Comparison of ENCODE assay signal across 8 cellular contexts in the genomic region with DNA sequence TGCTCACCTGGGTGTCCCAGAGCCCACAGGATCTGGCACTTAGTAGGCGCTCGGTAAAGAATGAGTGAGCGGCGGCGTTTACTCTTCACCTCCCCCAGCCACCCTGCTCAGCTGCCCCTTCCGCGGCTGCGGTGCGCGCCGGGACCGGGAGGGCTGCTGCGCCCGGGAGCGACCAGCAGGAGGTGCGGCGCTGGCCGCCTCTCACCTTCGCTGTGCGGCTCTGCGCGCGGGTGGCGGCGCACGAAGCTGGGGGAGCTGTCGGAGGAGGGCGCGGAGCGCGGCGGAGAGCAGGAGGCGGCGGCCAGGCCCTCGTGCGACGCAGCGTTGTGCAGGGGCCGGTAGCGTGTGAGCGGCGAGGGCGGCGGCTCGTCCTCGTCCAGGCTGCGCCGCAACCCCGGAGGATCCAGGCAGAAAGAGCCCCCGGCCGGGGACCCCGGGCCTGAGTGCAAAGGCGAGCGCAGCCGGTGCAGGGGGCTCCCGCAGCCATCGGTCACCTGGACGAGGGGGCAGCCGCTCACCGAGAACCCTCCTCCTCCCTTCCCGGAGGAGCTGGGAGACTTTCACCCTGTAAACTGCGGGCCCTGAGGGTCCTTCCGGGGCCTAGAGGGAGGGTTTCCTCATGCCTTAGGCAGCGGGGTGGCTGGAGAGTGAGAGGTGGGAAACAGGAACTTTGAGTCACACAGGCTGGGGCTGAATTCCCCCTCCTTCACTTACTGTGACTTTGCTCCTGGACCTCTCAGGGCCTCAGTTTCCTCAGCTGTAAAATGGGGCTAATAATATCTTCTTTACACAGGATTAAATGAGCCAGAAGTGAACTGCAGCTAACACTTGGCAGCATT. TPM values are rescaled to one million over a fixed set of nuclear protein-coding genes. Genes with fewer than 3 reads are reported as not detected.
DNase-seq lines count a peak whose midpoint lies in the region; ATAC-seq and TF ChIP-seq lines count a peak whose summit lies in the region.

No MANE protein-coding gene starts in this region.

- DNase-seq in GM12865 (ENCODE audit: low read depth) (peak; percentile 66), NCI-H460 (ENCODE audit: extremely low read depth, low read depth) (peak; percentile 30), activated T-helper 1 cell treated with Interleukin-2 at 50 U/mL for 16 hours (ENCODE audit: low read depth) (peak; percentile 52), fibroblast of pulmonary artery (ENCODE audit: low read depth) (peak; percentile 64), T1000 (lab: John Stamatoyannopoulos, UW) (no peak), NCI-H2171 (lab: John Stamatoyannopoulos, UW) (no peak)

- no peaks in the 10 kb centered on the region for H3K9me3 ChIP-seq in parathyroid adenoma (ENCODE audit: control insufficient read depth, low read length)

- no peak for ATAC-seq in HG02798 (IDR thresholded peaks at IDR 0.05; ENCODE audit: poor library complexity, unreplicated experiment)

- no peak overlapping the region for H3K27ac ChIP-seq in parathyroid adenoma

- no peaks in the 10 kb centered on the region for H3K36me3 ChIP-seq in parathyroid adenoma (ENCODE audit: control insufficient read depth, insufficient read depth, low read length)

- H3K79me2 ChIP-seq in parathyroid adenoma = no peaks in the 10 kb centered on the region

- peak overlapping the region; percentile 74 for H2AFZ ChIP-seq in parathyroid adenoma

- peak; percentile 50 for TF ChIP-seq CTCF in GM12865 (IDR thresholded peaks at IDR 0.05; ENCODE audit: insufficient read depth, low read depth, low read length, missing control alignments)
- peak; percentile 31 for TF ChIP-seq CTCF in fibroblast of pulmonary artery (IDR thresholded peaks at IDR 0.05; ENCODE audit: low read length, missing control alignments)
- TF ChIP-seq CTCF in parathyroid adenoma (IDR thresholded peaks at IDR 0.05) = peak; percentile 82

- no peak overlapping the region for H3K4me2 ChIP-seq in parathyroid adenoma (ENCODE audit: low read length)

- H3K27me3 ChIP-seq in parathyroid adenoma (ENCODE audit: control insufficient read depth, insufficient read depth, low read length) = no peaks in the 10 kb centered on the region

- H3K9ac ChIP-seq in parathyroid adenoma = no peak overlapping the region

- H3K4me3 ChIP-seq in GM12865 (ENCODE audit: low read depth, low read length) (no peak overlapping the region), fibroblast of pulmonary artery (replicated peaks; ENCODE audit: low read depth, low read length) (no peak overlapping the region), parathyroid adenoma (ENCODE audit: low read depth, low read length) (no peak overlapping the region)

- peaks cover 11% of the 10 kb centered on the region for H3K4me1 ChIP-seq in parathyroid adenoma

RNA-seq across cellular contexts. Expression of gene SAMD14, which starts 12.5 kb away (rescaled TPM):
- not detected in 2 replicates for total RNA-seq in NCI-H460 (2014; rRNA removed; shearing (Covaris generic))
- polyA plus RNA-seq in NCI-H460 (2014; cell fraction: nucleus; rRNA removed) = 0.08 TPM in 1 of 2 replicates, not detected in the other

RNA-seq across cellular contexts. Expression of gene PDK2, which starts 22.3 kb away (rescaled TPM):
- 3.9 and 4.4 TPM in 2 replicates for total RNA-seq in NCI-H460 (2014; rRNA removed; shearing (Covaris generic))
- 0.41 and 3.9 TPM in 2 replicates for polyA plus RNA-seq in NCI-H460 (2014; cell fraction: nucleus; rRNA removed)

RNA-seq across cellular contexts. Expression of gene PPP1R9B, which starts 33.1 kb away (rescaled TPM):
- total RNA-seq in NCI-H460 (2014; rRNA removed; shearing (Covaris generic)) = 38.9 and 40.6 TPM in 2 replicates
- polyA plus RNA-seq in NCI-H460 (2014; cell fraction: nucleus; rRNA removed) = 44.4 and 57.1 TPM in 2 replicates

RNA-seq across cellular contexts. Expression of gene SGCA, which starts 48.4 kb away (rescaled TPM):
- total RNA-seq in NCI-H460 (2014; rRNA removed; shearing (Covaris generic)) = not detected in 2 replicates
- not detected in 2 replicates for polyA plus RNA-seq in NCI-H460 (2014; cell fraction: nucleus; rRNA removed)

Comparison
In these comparisons a context has a peak if more than half of its experiments do, and no peak if none do; other contexts are left out.
1. DNase-seq: peak in GM12865 (single experiment), NCI-H460 (single experiment), activated T-helper 1 cell treated with Interleukin-2 at 50 U/mL for 16 hours (single experiment) and fibroblast of pulmonary artery (single experiment); none in T1000 (single experiment) and NCI-H2171 (single experiment).
2. CTCF ChIP-seq: peak in every context shown above with its lines; median percentile 82 in parathyroid adenoma; 50 in GM12865; 31 in fibroblast of pulmonary artery.